ENCODE assay signal across 17 cellular contexts in the genomic region with DNA sequence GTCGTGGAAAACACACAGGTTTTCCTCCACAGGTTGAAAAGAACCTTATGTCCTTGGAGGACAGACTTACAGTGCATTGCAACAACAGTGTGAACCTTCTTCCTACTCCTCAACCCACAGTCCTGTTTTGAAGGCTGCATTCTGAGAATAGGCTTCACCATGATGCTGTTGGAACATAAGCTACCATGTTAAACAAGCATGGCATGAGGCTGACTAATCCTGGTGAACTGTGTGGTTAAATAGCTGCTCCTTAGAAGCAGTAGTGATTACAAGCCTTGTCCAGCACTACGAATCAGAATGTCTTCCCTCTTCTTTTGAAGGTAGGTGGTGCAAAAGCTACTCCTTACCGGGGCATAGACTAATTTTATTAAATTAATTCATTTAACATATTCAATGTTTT.
DNase-seq lines count a peak whose midpoint lies in the region; TF ChIP-seq lines count a peak whose summit lies in the region.
"Had no signal": no experiment of that assay in that cellular context is flagged by ENCODE, and none has a peak within 500 bp of the region (broad histone marks: within the 10 kb centered on the region; RNA-seq: fewer than 3 reads in every experiment).

No MANE protein-coding gene starts in this region.

- TF ChIP-seq CTCF in cardiac fibroblast (IDR thresholded peaks at IDR 0.05; ENCODE audit: low read depth, low read length), result no peak

- DNase-seq in HCEC 1CT (peak; percentile 70), cardiac fibroblast (ENCODE audit: low read depth in 2 of 2) (peak; percentile 3 to 64), iPS-NIHi7 (ENCODE audit: extremely low spot score) (peak; percentile 11), skeletal muscle cell (ENCODE audit: low read depth) (peak; percentile 67), LoVo (ENCODE audit: low spot score) (no peak), NK-92 (lab: John Stamatoyannopoulos, UW; ENCODE audit: unreplicated experiment) (no peak), NCI-H446 treated with DMSO at 0.1 percent for 48 hours (lab: John Stamatoyannopoulos, UW) (no peak)
- DNase-seq: activated CD4-positive, alpha-beta T cell treated with anti-CD3 and anti-CD28 coated beads, Interleukin-2, amount 50 U/mL, for 4 hours; activated T-cell treated with anti-CD3 and anti-CD28 coated beads, Interleukin-2, amount 50 U/mL, for 4 hours; effector CD4-positive, alpha-beta T cell; GF-D8; GOT3; NCI-H2029 treated with DMSO at 0.1 percent for 48 hours; right lobe of liver; substantia nigra had no signal

- H3K4me3 ChIP-seq in cardiac fibroblast (replicated peaks in 1 of 2; ENCODE audit: low read depth in 2 of 2, low read length in 2 of 2) (no peak overlapping the region), skeletal muscle cell (ENCODE audit: low read depth, low read length) (no peak overlapping the region)
- H3K4me3 ChIP-seq: cardiac muscle cell, gastroesophageal sphincter, right lobe of liver had no signal

Comparison
In these comparisons a context has a peak if more than half of its experiments do, and no peak if none do; other contexts are left out.
1. DNase-seq: peak in HCEC 1CT (single experiment), cardiac fibroblast (2 of 2), iPS-NIHi7 (single experiment) and skeletal muscle cell (single experiment); none in LoVo (single experiment), NK-92 (single experiment) and NCI-H446 treated with DMSO at 0.1 percent for 48 hours (single experiment).